In genomic region chr12:11761869-11762567, GRCh38 we compare ENCODE assay signal across 9 cellular contexts.
DNase-seq lines count a peak whose midpoint lies in the region; ATAC-seq, FAIRE-seq and TF ChIP-seq lines count a peak whose summit lies in the region.
"Had no signal": no experiment of that assay in that cellular context is flagged by ENCODE, and none has a peak within 500 bp of the region (broad histone marks: within the 10 kb centered on the region; RNA-seq: fewer than 3 reads in every experiment).

No MANE protein-coding gene starts in this region.

- TF ChIP-seq EP300 in GM12878 (IDR thresholded peaks at IDR 0.05; ENCODE audit: borderline replicate concordance in 1 of 2, control insufficient read depth in 1 of 2, low read depth in 2 of 2, low read length in 2 of 2): peak; percentile 86 to 95; a peak in 3 of 4 replicates

- H3K9me3 ChIP-seq in BLaER1 treated with 17β-estradiol and CSF1 and Interleukin-3, amounts not matched to agents 10 nM and 100 nM (replicated peaks in 1 of 11): peaks cover 0 to 3% (median 0%) of the 10 kb centered on the region in 11 experiments; a peak in 1 of 22 replicates
- H3K9me3 ChIP-seq in GM12878 (replicated peaks; ENCODE audit: control insufficient read depth, insufficient read depth, low read length): no peaks in the 10 kb centered on the region

- no peaks in the 10 kb centered on the region for H3K27me3 ChIP-seq in BLaER1 treated with 17β-estradiol and CSF1 and Interleukin-3, amounts not matched to agents 10 nM and 100 nM
- H3K27me3 ChIP-seq in GM12878 (replicated peaks in 1 of 2; ENCODE audit: control insufficient read depth in 2 of 2, insufficient read depth in 2 of 2, low read length in 1 of 2): no peaks in the 10 kb centered on the region

- H3K4me2 ChIP-seq in BLaER1 treated with 17β-estradiol and CSF1 and Interleukin-3, amounts not matched to agents 10 nM and 100 nM: peak overlapping the region; percentile 10 to 95 (median 87)
- H3K4me2 ChIP-seq in GM12878 (ENCODE audit: control insufficient read depth, insufficient read depth): peak overlapping the region; percentile 78

- POLR2A ChIA-PET in GM12878 (lab: Charles Lee): interaction anchor here (0.6 to 10.8 kb wide), 18 partner anchors 10 to 198 kb away, joined by 3 to 144 read pairs (median 6); partner anchors contain the start of gene ETV6

- ATAC-seq in GM19043 (IDR thresholded peaks at IDR 0.05; ENCODE audit: low read depth, unreplicated experiment) (peak; percentile 53), HG02981 (IDR thresholded peaks at IDR 0.05; ENCODE audit: unreplicated experiment) (peak; percentile 55), GM12878 (peak; percentile 49)

- no peak for TF ChIP-seq CTCF in GM12878 (IDR thresholded peaks at IDR 0.05 in 2 of 3, conservative IDR thresholded peaks at IDR 0.05 in 1 of 3; ENCODE audit: control insufficient read depth in 2 of 3, extremely low read depth in 1 of 3, insufficient read depth in 1 of 3, low read depth in 3 of 3, low read length in 3 of 3)

- WGBS in GM12878 (ENCODE audit: insufficient coverage, insufficient replicate concordance, low lambda C conversion rate, missing lambda C conversion rate): 2% methylated on average over 8 of the region's 8 CpGs

- CTCF ChIA-PET in GM12878 (lab: Yijun Ruan, JAX): interaction anchor here (1.2 to 5.0 kb wide), 13 partner anchors 12 to 271 kb away, joined by 3 to 41 read pairs (median 4); no protein-coding TSS in a partner anchor

- no peak for FAIRE-seq in GM12878 (lab: Jason Lieb, UNC)
- no peak for FAIRE-seq in HTR-8/SVneo (lab: Jason Lieb, UNC)

- peak; percentile 99 for DNase-seq in GM12878 (ENCODE audit: low read depth, low spot score)
- DNase-seq in hypothalamus (lab: John Stamatoyannopoulos, UW): no peak
- DNase-seq in NCI-H524 treated with DMSO at 0.1 percent for 48 hours (lab: John Stamatoyannopoulos, UW): no peak
- no peak for DNase-seq in OCI-M2 (lab: John Stamatoyannopoulos, UW; ENCODE audit: unreplicated experiment)
- no peak for DNase-seq in HTR-8/SVneo (ENCODE audit: insufficient read length, low spot score)
- DNase-seq: activated T-cell treated with anti-CD3 and anti-CD28 coated beads, Interleukin-2, amount 50 U/mL, for 4 hours had no signal

- BruUV-seq in GM12878 (replicated peaks; lab: Mats Ljungman, UMichigan): no TSS peak

- H3K27ac ChIP-seq in BLaER1 treated with 17β-estradiol and CSF1 and Interleukin-3, amounts not matched to agents 10 nM and 100 nM: peak overlapping the region; percentile 13 to 98 (median 90); a peak in 19 of 22 replicates
- H3K27ac ChIP-seq in GM12878 (ENCODE audit: control insufficient read depth, insufficient read depth): peak overlapping the region; percentile 100

- TF ChIP-seq POLR2A in GM12878 (IDR thresholded peaks at IDR 0.05; ENCODE audit: low read depth, low read length): peak; percentile 57; the same call in 1 of the 2 replicates

- peaks cover 71 to 99% (median 89%) of the 10 kb centered on the region in 10 experiments for H3K4me1 ChIP-seq in BLaER1 treated with 17β-estradiol and CSF1 and Interleukin-3, amounts not matched to agents 10 nM and 100 nM
- H3K4me1 ChIP-seq in GM12878 (ENCODE audit: control insufficient read depth, insufficient read depth, low read length): peaks cover 92% of the 10 kb centered on the region

- no peaks in the 10 kb centered on the region for H4K20me1 ChIP-seq in BLaER1 treated with 17β-estradiol and CSF1 and Interleukin-3, amounts not matched to agents 10 nM and 100 nM
- no peaks in the 10 kb centered on the region for H4K20me1 ChIP-seq in GM12878 (ENCODE audit: control insufficient read depth, insufficient read depth)

- RAD21 ChIA-PET in GM12878 (lab: Charles Lee; ENCODE audit: unreplicated experiment): interaction anchor here (0.9 to 21.4 kb wide), 22 partner anchors 10 to 271 kb away, joined by 3 to 497 read pairs (median 9); partner anchors contain the start of gene ETV6

- peak; percentile 31; the same call in 1 of the 2 replicates for TF ChIP-seq RAD21 in GM12878 (IDR thresholded peaks at IDR 0.05; ENCODE audit: insufficient read depth, low read depth, low read length)

- SMC1A ChIA-PET in GM12878 (lab: Charles Lee; ENCODE audit: uncharacterized antibody, unreplicated experiment): interaction anchor here (0.6 to 39.9 kb wide), 19 partner anchors 5 to 1149 kb away, joined by 3 to 1116 read pairs (median 20); partner anchors contain the start of gene MAGOHB

- in situ Hi-C loops in GM12878 (cut with MboI): loop anchor here (5.0 kb wide), 2 partner anchors 110 to 185 kb away; no protein-coding TSS in a partner anchor

- H3K36me3 ChIP-seq in BLaER1 treated with 17β-estradiol and CSF1 and Interleukin-3, amounts not matched to agents 10 nM and 100 nM: peaks cover 11 to 78% (median 39%) of the 10 kb centered on the region in 11 experiments; a peak in 18 of 22 replicates
- H3K36me3 ChIP-seq in GM12878 (ENCODE audit: control insufficient read depth in 2 of 2, insufficient read depth in 2 of 2, low read length in 1 of 2): peaks cover 6 to 11% of the 10 kb centered on the region in 2 experiments

- 0 out of 20 replicates have a peak overlapping the region, but pooled peaks of 1 of the 10 experiments have one; percentile 9 for H3K4me3 ChIP-seq in BLaER1 treated with 17β-estradiol and CSF1 and Interleukin-3, amounts not matched to agents 10 nM and 100 nM
- H3K4me3 ChIP-seq in GM12878: peak overlapping the region; percentile 4; the same call in 1 of the 2 replicates

- H3K79me2 ChIP-seq in GM12878 (ENCODE audit: control insufficient read depth, insufficient read depth, low read length): peaks cover 82% of the 10 kb centered on the region

- H2AFZ ChIP-seq in GM12878 (ENCODE audit: control insufficient read depth, low read depth, low read length): no peak overlapping the region

- H3K9ac ChIP-seq in BLaER1 treated with 17β-estradiol and CSF1 and Interleukin-3, amounts not matched to agents 10 nM and 100 nM: peak overlapping the region in 5 of 11 experiments; percentile 20 to 53 (median 24); a peak in 5 of 22 replicates
- H3K9ac ChIP-seq in GM12878 (ENCODE audit: control insufficient read depth, insufficient read depth, low read length): peak overlapping the region; percentile 88

- intact Hi-C loops in GM12878 (cut with micrococcal nuclease; ENCODE audit: unreplicated experiment): loop anchor here (1.0 to 2.0 kb wide), 9 partner anchors 12 to 271 kb away; no protein-coding TSS in a partner anchor

TF ChIP-seq in GM12878, 131 proteins besides CTCF, POLR2A, EP300 and RAD21 (continues in another document):
- TF ChIP-seq EZH2 (IDR thresholded peaks at IDR 0.05; ENCODE audit: borderline replicate concordance, control insufficient read depth, low read depth, low read length): no peak
- no peak for TF ChIP-seq TARDBP (IDR thresholded peaks at IDR 0.05; ENCODE audit: borderline replicate concordance)
- TF ChIP-seq BRCA1 (IDR thresholded peaks at IDR 0.05; ENCODE audit: low read depth, low read length): no peak
- TF ChIP-seq SPI1 (IDR thresholded peaks at IDR 0.05; ENCODE audit: borderline replicate concordance, insufficient read depth, low read depth, low read length): 0 out of 2 replicates have a peak, but pooled peaks have one; percentile 2
- TF ChIP-seq ATF7 (IDR thresholded peaks at IDR 0.05; ENCODE audit: low read depth): peak; percentile 75
- TF ChIP-seq NR2F1 (conservative IDR thresholded peaks at IDR 0.05): peak; percentile 97
- peak; percentile 98 for TF ChIP-seq CUX1 (IDR thresholded peaks at IDR 0.05; ENCODE audit: insufficient replicate concordance, low read depth, low read length)
- peak; percentile 83; the same call in 1 of the 2 replicates for TF ChIP-seq CBFB (IDR thresholded peaks at IDR 0.05; ENCODE audit: low read depth)
- TF ChIP-seq MTA3 (IDR thresholded peaks at IDR 0.05; ENCODE audit: borderline replicate concordance, low read length): no peak
